In genomic region chr17:38904892-38905291, GRCh38 we compare ENCODE assay signal across 25 cellular contexts. TPM values are rescaled to one million over a fixed set of nuclear protein-coding genes. Genes with fewer than 3 reads are reported as not detected.
DNase-seq lines count a peak whose midpoint lies in the region; ATAC-seq, FAIRE-seq and TF ChIP-seq lines count a peak whose summit lies in the region.
"Had no signal": no experiment of that assay in that cellular context is flagged by ENCODE, and none has a peak within 500 bp of the region (broad histone marks: within the 10 kb centered on the region; RNA-seq: fewer than 3 reads in every experiment).

No MANE protein-coding gene starts in this region.

- BruUV-seq in K562 (replicated peaks; lab: Mats Ljungman, UMichigan), result no TSS peak

- TF ChIP-seq RAD21 in K562 (CRISPR knock-in tag; conservative IDR thresholded peaks at IDR 0.05 in 1 of 2, IDR thresholded peaks at IDR 0.05 in 1 of 2), result no peak

- peaks cover 10% of the 10 kb centered on the region for H3K36me3 ChIP-seq in CD8-positive, alpha-beta memory T cell (ENCODE audit: insufficient read depth, low read length)
- H3K36me3 ChIP-seq in K562 (ENCODE audit: control insufficient read depth, insufficient read depth, low read length) (peaks cover 56% of the 10 kb centered on the region), subcutaneous abdominal adipose tissue (ENCODE audit: control insufficient read depth in 5 of 5, insufficient read depth in 5 of 5, low read length in 5 of 5) (peaks cover 0 to 42% (median 15%) of the 10 kb centered on the region in 5 donors), prostate gland (no peaks in the 10 kb centered on the region)

- CTCF ChIA-PET in activated CD8-positive, alpha-beta T cell treated with anti-CD3 and anti-CD28 coated beads, Interleukin-2, amount 10 ng/mL, durations not matched to agents 7 days and 5 days (lab: Charles Lee), result interaction anchor here (0.9 to 8.4 kb wide), 3 partner anchors 16 to 78 kb away, joined by 3 to 82 read pairs (median 3); partner anchors contain the start of gene LASP1
- CTCF ChIA-PET in activated CD8-positive, alpha-beta T cell treated with anti-CD3 and anti-CD28 coated beads for 36 hours (lab: Charles Lee), result interaction anchor here (0.7 to 1.2 kb wide), 2 partner anchors 11 to 24 kb away, joined by 3 to 4 read pairs; no protein-coding TSS in a partner anchor
- CTCF ChIA-PET in CD8-positive, alpha-beta memory T cell (lab: Charles Lee), result interaction anchor here (0.7 to 1.6 kb wide), 4 partner anchors 15 to 55 kb away, joined by 3 read pairs; partner anchors contain the start of gene LASP1
- CTCF ChIA-PET in K562 (lab: Yijun Ruan, JAX; ENCODE audit: low intra/inter-chr PET ratio), result no interaction called here

- H3K4me3 Mint-ChIP-seq in activated CD8-positive, alpha-beta T cell treated with anti-CD3 and anti-CD28 coated beads, Interleukin-2, amount 10 ng/mL, durations not matched to agents 7 days and 5 days, result no peak overlapping the region
- H3K4me3 Mint-ChIP-seq in activated CD8-positive, alpha-beta T cell treated with anti-CD3 and anti-CD28 coated beads for 36 hours, result no peak overlapping the region
- H3K4me3 Mint-ChIP-seq in CD8-positive, alpha-beta memory T cell, result no peak overlapping the region

- in situ Hi-C loops in K562 (cut with MboI), result no loop called here

- H4K20me1 ChIP-seq in K562 (replicated peaks; ENCODE audit: control insufficient read depth, insufficient read depth, low read length), result peaks cover 19% of the 10 kb centered on the region

- no peaks in the 10 kb centered on the region for H3K27me3 Mint-ChIP-seq in activated CD8-positive, alpha-beta T cell treated with anti-CD3 and anti-CD28 coated beads, Interleukin-2, amount 10 ng/mL, durations not matched to agents 7 days and 5 days (ENCODE audit: low read depth)
- H3K27me3 Mint-ChIP-seq in activated CD8-positive, alpha-beta T cell treated with anti-CD3 and anti-CD28 coated beads for 36 hours, result no peaks in the 10 kb centered on the region
- H3K27me3 Mint-ChIP-seq in CD8-positive, alpha-beta memory T cell, result no peaks in the 10 kb centered on the region

- TF ChIP-seq EP300 in K562 (IDR thresholded peaks at IDR 0.05; ENCODE audit: low read length), result no peak

- H3K4me3 ChIP-seq in CD8-positive, alpha-beta memory T cell (ENCODE audit: low read length), result no peak overlapping the region
- H3K4me3 ChIP-seq in K562 (no peak overlapping the region), subcutaneous abdominal adipose tissue (ENCODE audit: low read depth in 1 of 5, low read length in 5 of 5) (no peak overlapping the region), coronary artery (no peak overlapping the region), prostate gland (no peak overlapping the region)

- no peak for DNase-seq in activated CD8-positive, alpha-beta T cell treated with anti-CD3 and anti-CD28 coated beads, Interleukin-2, amount 10 ng/mL, durations not matched to agents 7 days and 5 days
- DNase-seq in activated CD8-positive, alpha-beta T cell treated with anti-CD3 and anti-CD28 coated beads for 36 hours, result no peak
- DNase-seq in CD8-positive, alpha-beta memory T cell, result no peak
- no peak for DNase-seq in K562 (ENCODE audit: extremely low read depth in 1 of 4, low spot score in 3 of 4)
- no peak for DNase-seq in coronary artery (ENCODE audit: low spot score)
- DNase-seq in prostate gland (ENCODE audit: low spot score), result no peak
- DNase-seq: COR-L47, DMS79, GOT3, IMR-90, NCI-H1105, NCI-H146, NCI-H2029, NCI-H226, NCI-H510A treated with DMSO at 0.1 percent for 48 hours, NCI-H748 treated with DMSO at 0.1 percent for 48 hours had no signal

- H3K4me2 ChIP-seq in K562 (ENCODE audit: insufficient read depth, low read length), result no peak overlapping the region

- no peaks in the 10 kb centered on the region for H3K27me3 ChIP-seq in CD8-positive, alpha-beta memory T cell (ENCODE audit: insufficient read depth, low read length, poor library complexity, severe bottlenecking)
- H3K27me3 ChIP-seq in K562 (ENCODE audit: control insufficient read depth in 2 of 2, insufficient read depth in 2 of 2, low read length in 2 of 2) (no peaks in the 10 kb centered on the region), subcutaneous abdominal adipose tissue (ENCODE audit: control insufficient read depth in 5 of 5, insufficient read depth in 4 of 5, low read length in 5 of 5) (no peaks in the 10 kb centered on the region), prostate gland (replicated peaks; ENCODE audit: insufficient read depth) (no peaks in the 10 kb centered on the region)

- POLR2A ChIA-PET in activated CD8-positive, alpha-beta T cell treated with anti-CD3 and anti-CD28 coated beads, Interleukin-2, amount 10 ng/mL, durations not matched to agents 7 days and 5 days (lab: Charles Lee), result interaction anchor here (1.4 to 1.6 kb wide), 2 partner anchors 13 to 35 kb away, joined by 4 to 5 read pairs; partner anchors contain the start of gene LASP1
- POLR2A ChIA-PET in activated CD8-positive, alpha-beta T cell treated with anti-CD3 and anti-CD28 coated beads for 36 hours (lab: Charles Lee), result interaction anchor here (0.7 to 4.5 kb wide), 3 partner anchors 9 to 50 kb away, joined by 3 to 25 read pairs (median 3); no protein-coding TSS in a partner anchor
- POLR2A ChIA-PET in CD8-positive, alpha-beta memory T cell (lab: Charles Lee), result no interaction called here
- POLR2A ChIA-PET in K562 (lab: Yijun Ruan, JAX), result no interaction called here

- H3K9ac ChIP-seq in K562 (ENCODE audit: insufficient read depth in 1 of 2, low read depth in 2 of 2, low read length in 2 of 2), result no peak overlapping the region
- no peak overlapping the region for H3K9ac ChIP-seq in subcutaneous abdominal adipose tissue (ENCODE audit: low read length in 5 of 5)

- H3K27ac ChIP-seq in CD8-positive, alpha-beta memory T cell (ENCODE audit: low read depth, low read length), result no peak overlapping the region
- H3K27ac ChIP-seq in K562 (ENCODE audit: extremely low read depth, low read depth, low read length) (no peak overlapping the region), subcutaneous abdominal adipose tissue (ENCODE audit: low read depth, low read length) (peak overlapping the region; percentile 87), coronary artery (no peak overlapping the region), prostate gland (no peak overlapping the region)
- H3K27ac ChIP-seq: 22Rv1, C4-2B had no signal

- intact Hi-C loops in activated CD8-positive, alpha-beta T cell treated with anti-CD3 and anti-CD28 coated beads for 36 hours (cut with micrococcal nuclease), result no loop called here
- intact Hi-C loops in K562 (cut with micrococcal nuclease) (no loop called here), prostate gland (cut with DNase I) (no loop called here)

- H2AFZ ChIP-seq in K562 (ENCODE audit: low read depth, low read length), result no peak overlapping the region

- ATAC-seq in activated CD8-positive, alpha-beta T cell treated with anti-CD3 and anti-CD28 coated beads, Interleukin-2, amount 10 ng/mL, durations not matched to agents 7 days and 5 days, result no peak
- ATAC-seq in activated CD8-positive, alpha-beta T cell treated with anti-CD3 and anti-CD28 coated beads for 36 hours, result no peak
- no peak for ATAC-seq in K562
- ATAC-seq in GM18498 (IDR thresholded peaks at IDR 0.05; ENCODE audit: unreplicated experiment), result no peak
- ATAC-seq: HCT116, Panc1, SK-N-SH treated with all-trans-retinoic acid at 6 μM for 48 hours had no signal

- peak overlapping the region; percentile 63 for H3K27ac Mint-ChIP-seq in activated CD8-positive, alpha-beta T cell treated with anti-CD3 and anti-CD28 coated beads, Interleukin-2, amount 10 ng/mL, durations not matched to agents 7 days and 5 days
- H3K27ac Mint-ChIP-seq in activated CD8-positive, alpha-beta T cell treated with anti-CD3 and anti-CD28 coated beads for 36 hours, result no peak overlapping the region
- H3K27ac Mint-ChIP-seq in CD8-positive, alpha-beta memory T cell, result peak overlapping the region in 5 of 8 donors; percentile 12 to 92 (median 57)

- TF ChIP-seq CTCF in activated CD8-positive, alpha-beta T cell treated with anti-CD3 and anti-CD28 coated beads for 36 hours (IDR thresholded peaks at IDR 0.05), result no peak
- TF ChIP-seq CTCF in K562 (IDR thresholded peaks at IDR 0.05 in 2 of 3, conservative IDR thresholded peaks at IDR 0.05 in 1 of 3; ENCODE audit: insufficient read depth in 2 of 3, low read depth in 1 of 3, low read length in 3 of 3), result no peak
- no peak for TF ChIP-seq CTCF in coronary artery (IDR thresholded peaks at IDR 0.05)
- TF ChIP-seq CTCF in prostate gland (IDR thresholded peaks at IDR 0.05), result no peak

- H3K4me1 ChIP-seq in CD8-positive, alpha-beta memory T cell (ENCODE audit: insufficient read depth, low read length), result peaks cover 39% of the 10 kb centered on the region
- H3K4me1 ChIP-seq in K562 (replicated peaks in 1 of 2; ENCODE audit: control insufficient read depth in 2 of 2, insufficient read depth in 2 of 2, low read length in 2 of 2) (peaks cover 11 to 22% of the 10 kb centered on the region in 2 experiments), subcutaneous abdominal adipose tissue (ENCODE audit: control insufficient read depth in 5 of 5, insufficient read depth in 5 of 5, low read length in 5 of 5) (peaks cover 12 to 75% (median 67%) of the 10 kb centered on the region in 5 donors), prostate gland (replicated peaks) (peaks cover 6% of the 10 kb centered on the region)

- no peak for FAIRE-seq in K562 (lab: Jason Lieb, UNC)
- FAIRE-seq: GM12891, HTR-8/SVneo had no signal

- H3K9me1 ChIP-seq in K562 (ENCODE audit: control insufficient read depth, insufficient read depth, low read length), result no peaks in the 10 kb centered on the region

- WGBS in K562 (ENCODE audit: insufficient coverage, low coverage, missing lambda C conversion rate), result 100% methylated on average over 3 of the region's 3 CpGs
- WGBS in prostate gland, result 97% methylated on average over 3 of the region's 3 CpGs

- H3K36me3 Mint-ChIP-seq in activated CD8-positive, alpha-beta T cell treated with anti-CD3 and anti-CD28 coated beads, Interleukin-2, amount 10 ng/mL, durations not matched to agents 7 days and 5 days (ENCODE audit: low read depth), result peaks cover 62% of the 10 kb centered on the region
- H3K36me3 Mint-ChIP-seq in activated CD8-positive, alpha-beta T cell treated with anti-CD3 and anti-CD28 coated beads for 36 hours (ENCODE audit: low read depth), result peaks cover 41% of the 10 kb centered on the region
- peaks cover 0 to 62% (median 10%) of the 10 kb centered on the region in 3 donors for H3K36me3 Mint-ChIP-seq in CD8-positive, alpha-beta memory T cell

- TF ChIP-seq POLR2A in K562 (conservative IDR thresholded peaks at IDR 0.05) (no peak), prostate gland (IDR thresholded peaks at IDR 0.05) (no peak)

- peaks cover 18% of the 10 kb centered on the region for H3K79me2 ChIP-seq in K562 (ENCODE audit: control insufficient read depth, insufficient read depth, low read length)

- no peaks in the 10 kb centered on the region for H3K9me3 ChIP-seq in CD8-positive, alpha-beta memory T cell (ENCODE audit: low read length)
- H3K9me3 ChIP-seq in K562 (replicated peaks; ENCODE audit: control insufficient read depth, insufficient read depth, low read depth, low read length) (no peaks in the 10 kb centered on the region), subcutaneous abdominal adipose tissue (ENCODE audit: control insufficient read depth in 5 of 5, low read length in 5 of 5) (no peaks in the 10 kb centered on the region), prostate gland (no peaks in the 10 kb centered on the region)

- H3K9me3 Mint-ChIP-seq in activated CD8-positive, alpha-beta T cell treated with anti-CD3 and anti-CD28 coated beads, Interleukin-2, amount 10 ng/mL, durations not matched to agents 7 days and 5 days (ENCODE audit: insufficient read depth), result no peaks in the 10 kb centered on the region
- no peaks in the 10 kb centered on the region for H3K9me3 Mint-ChIP-seq in activated CD8-positive, alpha-beta T cell treated with anti-CD3 and anti-CD28 coated beads for 36 hours
- H3K9me3 Mint-ChIP-seq in CD8-positive, alpha-beta memory T cell, result no peaks in the 10 kb centered on the region

- peaks cover 34% of the 10 kb centered on the region for H3K4me1 Mint-ChIP-seq in activated CD8-positive, alpha-beta T cell treated with anti-CD3 and anti-CD28 coated beads, Interleukin-2, amount 10 ng/mL, durations not matched to agents 7 days and 5 days (ENCODE audit: low read depth)
- H3K4me1 Mint-ChIP-seq in activated CD8-positive, alpha-beta T cell treated with anti-CD3 and anti-CD28 coated beads for 36 hours (ENCODE audit: low read depth), result peaks cover 57% of the 10 kb centered on the region
- peaks cover 56 to 83% (median 60%) of the 10 kb centered on the region in 3 donors for H3K4me1 Mint-ChIP-seq in CD8-positive, alpha-beta memory T cell

RNA-seq across cellular contexts. Expression of gene LASP1, which starts 35.0 kb away (rescaled TPM):
- 100 to 1,000 TPM; 268 to 276 TPM for total RNA-seq in activated CD8-positive, alpha-beta T cell treated with anti-CD3 and anti-CD28 coated beads, Interleukin-2, amount 10 ng/mL, durations not matched to agents 7 days and 5 days
- 100 to 1,000 TPM; 135 to 139 TPM for total RNA-seq in activated CD8-positive, alpha-beta T cell treated with anti-CD3 and anti-CD28 coated beads for 36 hours
- total RNA-seq in CD8-positive, alpha-beta memory T cell, result 100 to 1,000 TPM; 128 to 135 TPM
- polyA plus RNA-seq in CD8-positive, alpha-beta memory T cell, result 76.1 TPM
- total RNA-seq in K562 (2011; cell fraction: chromatin; rRNA removed; ENCODE audit: low replicate concordance), result 56.3 and 141 TPM in 2 replicates
- 52.5 and 72.2 TPM in 2 replicates for total RNA-seq in K562 (2011; cell fraction: nucleolus; rRNA removed)
- 56.8 and 72.4 TPM in 2 replicates for total RNA-seq in K562 (2011; cell fraction: nucleoplasm; rRNA removed)
- total RNA-seq in K562 (2014; rRNA removed), result 48.5 and 49.0 TPM in 2 replicates
- total RNA-seq in K562 (2014; rRNA removed; fragmentation: Illumina TruSeq; extraction: Trizol), result 35.1 and 38.8 TPM in 2 replicates
- 55.3 and 58.7 TPM in 2 replicates for total RNA-seq in K562 (2015; rRNA removed; fragmentation: Illumina TruSeq; extraction: Trizol)
- 112 and 125 TPM in 2 replicates for total RNA-seq in K562 (2021)
- 45.9 and 62.1 TPM in 2 replicates for polyA plus RNA-seq in K562 (2011; rRNA removed)
- polyA plus RNA-seq in K562 (2011; cell fraction: cytosol; rRNA removed), result 58.9 and 166 TPM in 2 replicates
- 25.9 and 52.6 TPM in 2 replicates for polyA plus RNA-seq in K562 (2011; cell fraction: nucleus; rRNA removed)
- 110 and 126 TPM in 2 replicates for polyA plus RNA-seq in K562 (2012)
- 95.7 and 104 TPM in 2 replicates for polyA plus RNA-seq in K562 (2014; fragmentation: Illumina TruSeq; extraction: Trizol)
- 10 to 100 TPM; 23.0 to 23.6 TPM for polyA plus RNA-seq in K562 (2014; fragmentation: Nextera tagmentation; extraction: Ambion mirVana)
- 69.1 and 78.2 TPM in 2 replicates for polyA plus RNA-seq in K562 (2014; rRNA removed)
- polyA minus RNA-seq in K562 (2011; rRNA and poly(A)+ RNA removed), result 48.3 and 89.0 TPM in 2 replicates
- 56.3 and 79.0 TPM in 2 replicates for polyA minus RNA-seq in K562 (2011; cell fraction: cytosol; rRNA and poly(A)+ RNA removed)
- polyA minus RNA-seq in K562 (2011; cell fraction: nucleus; rRNA and poly(A)+ RNA removed), result 20.1 and 22.1 TPM in 2 replicates
- 10 to 100 TPM; 61.8 to 93.4 TPM for total RNA-seq in prostate gland

RNA-seq across cellular contexts. Expression of gene RPL23, which starts 51.4 kb away (rescaled TPM):
- total RNA-seq in activated CD8-positive, alpha-beta T cell treated with anti-CD3 and anti-CD28 coated beads, Interleukin-2, amount 10 ng/mL, durations not matched to agents 7 days and 5 days, result 1,000 to 10,000 TPM; 1,130 to 1,164 TPM
- total RNA-seq in activated CD8-positive, alpha-beta T cell treated with anti-CD3 and anti-CD28 coated beads for 36 hours, result 1,000 to 10,000 TPM; 1,908 to 1,957 TPM
- 1,000 to 10,000 TPM; 1,857 to 1,911 TPM for total RNA-seq in CD8-positive, alpha-beta memory T cell
- 1,010 TPM for polyA plus RNA-seq in CD8-positive, alpha-beta memory T cell
- 370 and 391 TPM in 2 replicates for total RNA-seq in K562 (2011; cell fraction: chromatin; rRNA removed; ENCODE audit: low replicate concordance)
- 317 and 380 TPM in 2 replicates for total RNA-seq in K562 (2011; cell fraction: nucleolus; rRNA removed)
- 567 and 894 TPM in 2 replicates for total RNA-seq in K562 (2011; cell fraction: nucleoplasm; rRNA removed)
- total RNA-seq in K562 (2014; rRNA removed) (2,281 and 2,332 TPM in 2 replicates), K562 (2014; rRNA removed; fragmentation: Illumina TruSeq; extraction: Trizol) (3,218 and 3,389 TPM in 2 replicates), K562 (2015; rRNA removed; fragmentation: Illumina TruSeq; extraction: Trizol) (2,524 and 2,706 TPM in 2 replicates), K562 (2021) (1,745 and 1,985 TPM in 2 replicates), prostate gland (1,000 to 10,000 TPM; 1,006 to 2,029 TPM)
- polyA plus RNA-seq in K562 (2011; rRNA removed) (1,779 and 3,096 TPM in 2 replicates), K562 (2014; fragmentation: Illumina TruSeq; extraction: Trizol) (3,156 and 3,487 TPM in 2 replicates), K562 (2014; fragmentation: Nextera tagmentation; extraction: Ambion mirVana) (1,000 to 10,000 TPM; 2,598 to 3,667 TPM), K562 (2014; rRNA removed) (3,128 and 3,158 TPM in 2 replicates)
- polyA plus RNA-seq in K562 (2011; cell fraction: cytosol; rRNA removed), result 1,009 and 1,561 TPM in 2 replicates
- polyA plus RNA-seq in K562 (2011; cell fraction: nucleus; rRNA removed), result 519 and 810 TPM in 2 replicates
- polyA plus RNA-seq in K562 (2012), result 2,980 and 3,135 TPM in 2 replicates
- 1,069 and 1,345 TPM in 2 replicates for polyA minus RNA-seq in K562 (2011; rRNA and poly(A)+ RNA removed)
- 644 and 904 TPM in 2 replicates for polyA minus RNA-seq in K562 (2011; cell fraction: cytosol; rRNA and poly(A)+ RNA removed)
- polyA minus RNA-seq in K562 (2011; cell fraction: nucleus; rRNA and poly(A)+ RNA removed), result 127 and 195 TPM in 2 replicates

Comparison
In these comparisons a context has a peak if more than half of its experiments do, and no peak if none do; other contexts are left out.
1. POLR2A ChIA-PET loops: an anchor here in activated CD8-positive, alpha-beta T cell treated with anti-CD3 and anti-CD28 coated beads, Interleukin-2, amount 10 ng/mL, durations not matched to agents 7 days and 5 days (1.4 to 1.6 kb wide) and activated CD8-positive, alpha-beta T cell treated with anti-CD3 and anti-CD28 coated beads for 36 hours (0.7 to 4.5 kb wide); none called in CD8-positive, alpha-beta memory T cell and K562.